Comparison of ENCODE assay signal across 8 cellular contexts in genomic region chrX:40581333-40581910, GRCh38. TPM values are rescaled to one million over a fixed set of nuclear protein-coding genes. Genes with fewer than 3 reads are reported as not detected.
DNase-seq lines count a peak whose midpoint lies in the region; ATAC-seq lines count a peak whose summit lies in the region.

No MANE protein-coding gene starts in this region.

- H4K12ac ChIP-seq in trophoblast cell (ENCODE audit: low read depth, low read length) = no peak overlapping the region

- no peaks in the 10 kb centered on the region for H3K27me3 ChIP-seq in esophagus (ENCODE audit: control insufficient read depth in 1 of 2, insufficient read depth in 2 of 2, low read length in 2 of 2)
- H3K27me3 ChIP-seq in trophoblast cell (ENCODE audit: insufficient read depth, low read length) = no peaks in the 10 kb centered on the region

- H3K23ac ChIP-seq in trophoblast cell (ENCODE audit: low read length) = no peak overlapping the region

- peak overlapping the region; percentile 66 for H4K8ac ChIP-seq in trophoblast cell (ENCODE audit: low read depth, low read length)

- H4K91ac ChIP-seq in trophoblast cell (ENCODE audit: low read depth, low read length) = no peak overlapping the region

- H3K9ac ChIP-seq in trophoblast cell (ENCODE audit: low read length) = peak overlapping the region; percentile 53

- peak overlapping the region; percentile 90 for H3K4me2 ChIP-seq in trophoblast cell (ENCODE audit: low read length)

- H3K27ac ChIP-seq in esophagus (ENCODE audit: low read depth in 2 of 2, low read length in 1 of 2) (peak overlapping the region; percentile 84 to 87), trophoblast cell (ENCODE audit: low read depth, low read length) (no peak overlapping the region)

- peaks cover 5% of the 10 kb centered on the region for H3K79me1 ChIP-seq in trophoblast cell (ENCODE audit: low read length)

- H2BK120ac ChIP-seq in trophoblast cell (ENCODE audit: insufficient read depth, low read length, poor library complexity) = no peak overlapping the region

- H3K9me3 ChIP-seq in esophagus (ENCODE audit: control insufficient read depth in 2 of 2, insufficient read depth in 1 of 2, low read depth in 1 of 2, low read length in 1 of 2) = peaks cover 0 to 3% of the 10 kb centered on the region in 2 donors
- H3K9me3 ChIP-seq in trophoblast cell (ENCODE audit: insufficient read depth, low read depth, low read length) = no peaks in the 10 kb centered on the region

- DNase-seq in activated T-cell treated with anti-CD3 and anti-CD28 coated beads, Interleukin-2, amount 50 U/mL, for 1 hour = peak; percentile 40
- no peak for DNase-seq in activated T-cell treated with anti-CD3 and anti-CD28 coated beads, Interleukin-2, amount 50 U/mL, for 48 hours
- DNase-seq in SW480 (ENCODE audit: low spot score) = peak; percentile 6
- peak in 1 of 2 donors; percentile 9 for DNase-seq in trophoblast cell
- DNase-seq in NCI-H748 (lab: John Stamatoyannopoulos, UW; ENCODE audit: unreplicated experiment) = no peak
- DNase-seq in GF-D8 (lab: John Stamatoyannopoulos, UW) = no peak

- peak overlapping the region; percentile 6 for H3K18ac ChIP-seq in trophoblast cell (ENCODE audit: low read length)

- H3K4me3 ChIP-seq in esophagus (ENCODE audit: low read depth in 1 of 2, low read length in 2 of 2) (peak overlapping the region; percentile 57 to 79), trophoblast cell (ENCODE audit: low read depth, low read length) (peak overlapping the region; percentile 99)

- ATAC-seq in GM21360 (IDR thresholded peaks at IDR 0.05; ENCODE audit: unreplicated experiment) = no peak

- H3K79me2 ChIP-seq in trophoblast cell (ENCODE audit: control insufficient read depth, insufficient read depth, low read length, poor library complexity) = peaks cover 7% of the 10 kb centered on the region

- H3K14ac ChIP-seq in trophoblast cell (ENCODE audit: low read length) = no peak overlapping the region

- H2BK12ac ChIP-seq in trophoblast cell (ENCODE audit: low read length) = no peak overlapping the region

- 1 to 29% methylated on average over 15 of the region's 15 CpGs for WGBS in esophagus, 2 donors
- WGBS in trophoblast cell (ENCODE audit: extremely low coverage, insufficient coverage, insufficient read length) = no CpG with 5 or more reads among the region's 15 CpGs

- H3K36me3 ChIP-seq in esophagus (ENCODE audit: control insufficient read depth in 2 of 2, insufficient read depth in 2 of 2, low read length in 1 of 2) (no peaks in the 10 kb centered on the region), trophoblast cell (ENCODE audit: control insufficient read depth in 1 of 2, insufficient read depth in 2 of 2, low read length in 2 of 2) (no peaks in the 10 kb centered on the region)

- peak overlapping the region; percentile 37 for H2AFZ ChIP-seq in trophoblast cell (ENCODE audit: insufficient read depth, low read length, poor library complexity)

- no peak overlapping the region for H2BK5ac ChIP-seq in trophoblast cell (ENCODE audit: low read depth, low read length, poor library complexity)

- peak overlapping the region; percentile 33 for H3K4ac ChIP-seq in trophoblast cell (ENCODE audit: low read depth, low read length)

- H3K4me1 ChIP-seq in esophagus (ENCODE audit: control insufficient read depth in 2 of 2, insufficient read depth in 2 of 2, low read length in 1 of 2) (peaks cover 0 to 3% of the 10 kb centered on the region in 2 donors), trophoblast cell (ENCODE audit: control insufficient read depth in 1 of 2, insufficient read depth in 2 of 2, low read length in 2 of 2) (peaks cover 0 to 4% of the 10 kb centered on the region in 2 experiments)

- H2AK5ac ChIP-seq in trophoblast cell (ENCODE audit: low read length) = no peak overlapping the region

RNA-seq across cellular contexts. Expression of gene ATP6AP2, which starts 0.7 kb away (rescaled TPM):
- polyA plus RNA-seq in esophagus = 10 to 100 TPM; 50.9 to 51.5 TPM
- polyA plus RNA-seq in trophoblast cell (2013) = 60.2 and 64.8 TPM in 2 replicates

RNA-seq across cellular contexts. Expression of gene MPC1L, which starts 41.8 kb away (rescaled TPM):
- not detected for polyA plus RNA-seq in esophagus
- not detected in 2 replicates for polyA plus RNA-seq in trophoblast cell (2013)

Comparison
In these comparisons a context has a peak if more than half of its experiments do, and no peak if none do; other contexts are left out.
1. DNase-seq: peak in activated T-cell treated with anti-CD3 and anti-CD28 coated beads, Interleukin-2, amount 50 U/mL, for 1 hour (single experiment) and SW480 (single experiment); none in activated T-cell treated with anti-CD3 and anti-CD28 coated beads, Interleukin-2, amount 50 U/mL, for 48 hours (0 of 2), NCI-H748 (single experiment) and GF-D8 (single experiment).